In the genomic region with DNA sequence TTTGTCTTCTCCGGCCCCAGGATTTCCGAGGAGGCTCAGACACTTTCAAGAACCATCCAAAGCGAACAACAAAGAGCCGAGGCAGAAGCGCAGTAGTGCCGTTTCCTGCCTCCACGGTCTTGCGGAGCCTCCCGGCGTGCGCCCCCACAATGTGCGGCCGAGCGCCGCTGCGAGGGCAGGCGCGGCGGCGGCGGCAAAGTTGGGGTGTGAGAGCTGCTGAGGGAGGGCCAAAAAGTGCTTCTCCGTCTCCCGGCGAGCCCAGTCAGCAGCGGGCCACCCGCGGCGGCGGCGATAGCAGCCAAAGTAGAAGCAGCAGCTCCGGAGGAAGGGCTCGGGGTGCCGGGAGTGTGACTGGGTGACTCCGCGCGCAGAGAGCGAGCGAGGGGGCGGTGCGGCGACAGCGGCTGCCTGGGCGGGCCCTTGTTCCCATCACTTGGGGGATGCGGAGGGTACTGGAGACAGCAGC, we compare ENCODE assay signal across 8 cellular contexts.
A peak's percentile ranks its signal among the peaks of the same experiment; 100 is the strongest.
DNase-seq lines count a peak whose midpoint lies in the region; ATAC-seq, FAIRE-seq and TF ChIP-seq lines count a peak whose summit lies in the region.

No MANE protein-coding gene starts in this region.

- H3K36me3 Mint-ChIP-seq in H9 (ENCODE audit: insufficient read depth in 1 of 3, low read depth in 3 of 3) = no peaks in the 10 kb centered on the region; a peak in 1 of 7 replicates

- peaks cover 11% of the 10 kb centered on the region for H3K23me2 ChIP-seq in H9 (ENCODE audit: insufficient read length, low read depth, low read length, poor library complexity, severe bottlenecking)

- H3K4me3 ChIP-seq in right lobe of liver (peak overlapping the region; percentile 42 to 60 (median 49)), suprapubic skin (peak overlapping the region; percentile 90)

- no peak overlapping the region for H2BK12ac ChIP-seq in H9 (ENCODE audit: insufficient read length, low read depth, low read length)

- H3K4me2 ChIP-seq in H9 (ENCODE audit: insufficient read depth, insufficient read length, low read length) = peak overlapping the region; percentile 65

- peak overlapping the region; percentile 96 for H3K9ac ChIP-seq in H9 (ENCODE audit: extremely low read depth, insufficient read length, low read length)

- no peak for TF ChIP-seq EP300 in suprapubic skin (IDR thresholded peaks at IDR 0.05)

- no peak overlapping the region for H3K4ac ChIP-seq in H9 (ENCODE audit: low read depth, low read length)

- H4K20me1 ChIP-seq in H9 (ENCODE audit: control insufficient read depth, insufficient read depth, insufficient read length) = no peaks in the 10 kb centered on the region

- peak; percentile 77 for DNase-seq in D341Med (ENCODE audit: low spot score)
- peak; percentile 59 for DNase-seq in H9
- peak; percentile 30 for DNase-seq in RCC 7860 (ENCODE audit: low spot score)
- peak; percentile 3 for DNase-seq in effector CD8-positive, alpha-beta T cell (lab: John Stamatoyannopoulos, UW)
- peak; percentile 31 to 59 (median 41) for DNase-seq in right lobe of liver
- DNase-seq in suprapubic skin (ENCODE audit: low spot score in 2 of 2) = peak; percentile 77 to 84
- no peak for DNase-seq in GF-D8 (lab: John Stamatoyannopoulos, UW)

- no peak for TF ChIP-seq POLR2A in right lobe of liver (IDR thresholded peaks at IDR 0.05)
- no peak for TF ChIP-seq POLR2A in suprapubic skin (IDR thresholded peaks at IDR 0.05)

- FAIRE-seq in RCC 7860 (lab: Jason Lieb, UNC) = no peak

- H3K27ac ChIP-seq in H9 (ENCODE audit: insufficient read length, low read depth, low read length) (no peak overlapping the region), right lobe of liver (peak overlapping the region; percentile 39 to 63 (median 47)), suprapubic skin (peak overlapping the region; percentile 95)

- H3K9me3 Mint-ChIP-seq in H9 = no peaks in the 10 kb centered on the region; a peak in 1 of 5 replicates

- H3K14ac ChIP-seq in H9 (ENCODE audit: insufficient read depth, low read length) = peak overlapping the region; percentile 52; the same call in 1 of the 2 replicates

- H3K23ac ChIP-seq in H9 (ENCODE audit: insufficient read length, low read depth, low read length) = no peak overlapping the region

- H2BK15ac ChIP-seq in H9 (ENCODE audit: low read depth, low read length) = no peak overlapping the region

- no peak overlapping the region for H4K91ac ChIP-seq in H9 (ENCODE audit: insufficient read length, low read depth, low read length)

- H3K79me2 ChIP-seq in H9 (ENCODE audit: insufficient read depth, low read length) = peaks cover 16% of the 10 kb centered on the region; the same call in 1 of the 2 replicates

- H3K27me3 ChIP-seq in H9 (ENCODE audit: insufficient read depth, low read length) = no peaks in the 10 kb centered on the region
- H3K27me3 ChIP-seq in right lobe of liver = peaks cover 0 to 6% of the 10 kb centered on the region in 2 donors
- no peaks in the 10 kb centered on the region for H3K27me3 ChIP-seq in suprapubic skin

- no CpG with 5 or more reads among the region's 44 CpGs for WGBS in H9 (ENCODE audit: extremely low coverage, insufficient read length, low lambda C conversion rate)
- no CpG with 5 or more reads among the region's 44 CpGs for WGBS in right lobe of liver (ENCODE audit: insufficient coverage, low coverage, low lambda C conversion rate, missing lambda C conversion rate)
- WGBS in suprapubic skin = 2% methylated on average over 11 of the region's 44 CpGs

- intact Hi-C loops in right lobe of liver (cut with DNase I) = no loop called here

- no peak overlapping the region for H4K8ac ChIP-seq in H9 (replicated peaks; ENCODE audit: insufficient read length, low read depth, low read length)

- no peak overlapping the region for H3K18ac ChIP-seq in H9 (ENCODE audit: insufficient read length, low read depth, low read length)

- H2BK120ac ChIP-seq in H9 (ENCODE audit: low read depth, low read length, poor library complexity, severe bottlenecking) = no peak overlapping the region

- peaks cover 4% of the 10 kb centered on the region; the same call in 1 of the 2 replicates for H3K4me1 ChIP-seq in H9 (ENCODE audit: insufficient read depth, low read length)
- peaks cover 0 to 10% (median 0%) of the 10 kb centered on the region in 4 donors for H3K4me1 ChIP-seq in right lobe of liver
- peaks cover 33% of the 10 kb centered on the region for H3K4me1 ChIP-seq in suprapubic skin

- no peaks in the 10 kb centered on the region; the same call in 1 of the 2 replicates for H3K27me3 Mint-ChIP-seq in H9 (ENCODE audit: low read depth)

- no peak overlapping the region for H2BK20ac ChIP-seq in H9 (ENCODE audit: low read depth, low read length, poor library complexity, severe bottlenecking)

- no peaks in the 10 kb centered on the region for H3K36me3 ChIP-seq in right lobe of liver
- no peaks in the 10 kb centered on the region for H3K36me3 ChIP-seq in suprapubic skin

- no peak overlapping the region for H2AK5ac ChIP-seq in H9 (ENCODE audit: insufficient read length, low read length)

- no peak overlapping the region for H3K56ac ChIP-seq in H9 (ENCODE audit: insufficient read length, low read depth, low read length)

- no peak overlapping the region for H2AFZ ChIP-seq in H9 (ENCODE audit: low read length)

- no peaks in the 10 kb centered on the region for H3K79me1 ChIP-seq in H9 (ENCODE audit: insufficient read depth, low read depth, low read length, poor library complexity, severe bottlenecking)

- no peak overlapping the region for H3T11ph ChIP-seq in H9 (ENCODE audit: low read length)

- no peak for TF ChIP-seq CTCF in H9 (conservative IDR thresholded peaks at IDR 0.05)
- no peak for TF ChIP-seq CTCF in right lobe of liver (IDR thresholded peaks at IDR 0.05)
- TF ChIP-seq CTCF in suprapubic skin (IDR thresholded peaks at IDR 0.05) = no peak

- peak; percentile 66 to 76 (median 72) for ATAC-seq in right lobe of liver
- ATAC-seq in HG02798 (IDR thresholded peaks at IDR 0.05; ENCODE audit: poor library complexity, unreplicated experiment) = no peak

- H3K27ac Mint-ChIP-seq in H9 = peak overlapping the region in 1 of 3 experiments; percentile 100; a peak in 2 of 7 replicates

- H2BK5ac ChIP-seq in H9 (ENCODE audit: insufficient read length, low read length) = no peak overlapping the region

- no peak overlapping the region for H3K4me3 Mint-ChIP-seq in H9

- H3K4me1 Mint-ChIP-seq in H9 = peaks cover 22 to 30% of the 10 kb centered on the region in 2 experiments

- H4K5ac ChIP-seq in H9 (ENCODE audit: insufficient read length, low read depth, low read length) = no peak overlapping the region

- no peaks in the 10 kb centered on the region for H3K9me3 ChIP-seq in H9 (ENCODE audit: control insufficient read depth, low read depth, low read length)
- no peaks in the 10 kb centered on the region for H3K9me3 ChIP-seq in right lobe of liver
- no peaks in the 10 kb centered on the region for H3K9me3 ChIP-seq in suprapubic skin
